Comparison of ENCODE assay signal across 8 cellular contexts in genomic region chr18:70288851-70289328, GRCh38. TPM values are rescaled to one million over a fixed set of nuclear protein-coding genes. Genes with fewer than 3 reads are reported as not detected.
A peak's percentile ranks its signal among the peaks of the same experiment; 100 is the strongest.
DNase-seq lines count a peak whose midpoint lies in the region; ATAC-seq lines count a peak whose summit lies in the region.

Gene SOCS6, plus strand, starts transcription at chr18:70289045. Its CDS starts 35,624 bp downstream, at chr18:70324669.

- no peaks in the 10 kb centered on the region for H3K27me3 ChIP-seq in SJSA1 (replicated peaks)

- H3K27ac ChIP-seq in SJSA1 (peak within 1 kb of the TSS; percentile 86), skin epidermis (peak within 1 kb of the TSS; percentile 72 to 93 (median 87))

- H3K4me3 ChIP-seq in SJSA1 = peak within 1 kb of the TSS; percentile 97
- H3K4me3 ChIP-seq in skin epidermis = peak within 1 kb of the TSS; percentile 46 to 72 (median 59)

- ATAC-seq in GM19468 (IDR thresholded peaks at IDR 0.05; ENCODE audit: extremely low read depth, unreplicated experiment) (peak; percentile 75), HG03521 (IDR thresholded peaks at IDR 0.05; ENCODE audit: unreplicated experiment) (peak; percentile 68)

- DNase-seq in DMS 273 (lab: John Stamatoyannopoulos, UW; ENCODE audit: unreplicated experiment) = peak; percentile 85
- no peak for DNase-seq in DMS 273 treated with DMSO at 0.1 percent for 48 hours (lab: John Stamatoyannopoulos, UW)
- peak; percentile 65 to 71 for DNase-seq in SJSA1 (ENCODE audit: low read depth in 1 of 2, low spot score in 2 of 2)
- peak; percentile 12 for DNase-seq in central memory CD4-positive, alpha-beta T cell
- peak; percentile 66 for DNase-seq in iris pigment epithelial cell (ENCODE audit: low read depth)

- peaks cover 21% of the 10 kb centered on the region for H3K36me3 ChIP-seq in SJSA1

- H3K4me1 ChIP-seq in SJSA1 (replicated peaks) = peaks cover 36% of the 10 kb centered on the region

- no peaks in the 10 kb centered on the region for H3K9me3 ChIP-seq in SJSA1 (replicated peaks)

RNA-seq across cellular contexts. Expression of gene SOCS6, which starts in this region (rescaled TPM):
- total RNA-seq in SJSA1 (2014; rRNA removed; shearing (Covaris generic)) = 23.8 and 25.1 TPM in 2 replicates
